Comparison of ENCODE assay signal across 21 cellular contexts in genomic region chr22:31572939-31573338, GRCh38.
"Had no signal": no experiment of that assay in that cellular context is flagged by ENCODE, and none has a peak within 500 bp of the region (broad histone marks: within the 10 kb centered on the region; RNA-seq: fewer than 3 reads in every experiment).

No MANE protein-coding gene starts in this region.

- H3K27ac ChIP-seq: body of pancreas, foreskin keratinocyte, left lung, prostate gland, tibial artery had no signal

- H3K4me3 Mint-ChIP-seq: activated naive CD8-positive, alpha-beta T cell treated with anti-CD3 and anti-CD28 coated beads, Interleukin-2, amount 50 U/mL, for 24 hours; activated T-cell treated with anti-CD3 and anti-CD28 coated beads, Interleukin-2, amount 50 U/mL, for 72 hours; naive B cell had no signal

- H3K4me3 ChIP-seq: body of pancreas, left lung, lung, prostate gland, tibial artery had no signal

- DNase-seq: activated CD4-positive, alpha-beta T cell treated with anti-CD3 and anti-CD28 coated beads, Interleukin-2, amount 50 U/mL, for 1 hour; activated CD8-positive, alpha-beta memory T cell treated with anti-CD3 and anti-CD28 coated beads for 24 hours; activated CD8-positive, alpha-beta memory T cell treated with anti-CD3 and anti-CD28 coated beads, Interleukin-2, amount 50 U/mL, for 4 hours; activated gamma-delta T cell treated with Interleukin-2 at 50 U/mL for 16 hours; activated naive CD8-positive, alpha-beta T cell treated with anti-CD3 and anti-CD28 coated beads, Interleukin-2, amount 50 U/mL, for 24 hours; activated T-cell treated with anti-CD3 and anti-CD28 coated beads, Interleukin-2, amount 50 U/mL, for 72 hours; body of pancreas; effector memory CD4-positive, alpha-beta T cell; foreskin keratinocyte; kidney glomerular epithelial cell; left lung; naive B cell; stimulated activated CD4-positive, alpha-beta T cell treated with anti-CD3 and anti-CD28 coated beads, Interleukin-2, amount 100 ng/mL, for 48 hours; stimulated activated CD8-positive, alpha-beta memory T cell treated with anti-CD3 and anti-CD28 coated beads, Interleukin-4, amount 100 ng/mL, for 48 hours; stimulated activated naive CD4-positive, alpha-beta T cell treated with Interleukin-2 at 50 U/mL for 16 hours; substantia nigra; SW 1271; tibial artery had no signal

- H3K27me3 ChIP-seq: body of pancreas, foreskin keratinocyte, left lung, tibial artery had no signal

- H3K27me3 Mint-ChIP-seq: activated naive CD8-positive, alpha-beta T cell treated with anti-CD3 and anti-CD28 coated beads, Interleukin-2, amount 50 U/mL, for 24 hours; naive B cell had no signal

- H3K27ac Mint-ChIP-seq: activated naive CD8-positive, alpha-beta T cell treated with anti-CD3 and anti-CD28 coated beads, Interleukin-2, amount 50 U/mL, for 24 hours had no signal

- H3K4me1 ChIP-seq: body of pancreas, foreskin keratinocyte, left lung, prostate gland had no signal

- H3K9me3 Mint-ChIP-seq: activated naive CD8-positive, alpha-beta T cell treated with anti-CD3 and anti-CD28 coated beads, Interleukin-2, amount 50 U/mL, for 24 hours; activated T-cell treated with anti-CD3 and anti-CD28 coated beads, Interleukin-2, amount 50 U/mL, for 72 hours; naive B cell had no signal

- H3K36me3 ChIP-seq: prostate gland had no signal

- ATAC-seq: activated CD4-positive, CD25-positive, alpha-beta regulatory T cell treated with anti-CD3 and anti-CD28 coated beads, Interleukin-2, amount 50 U/mL, for 24 hours; activated naive CD8-positive, alpha-beta T cell treated with anti-CD3 and anti-CD28 coated beads, Interleukin-2, amount 50 U/mL, for 24 hours; activated T-cell treated with anti-CD3 and anti-CD28 coated beads, Interleukin-2, amount 50 U/mL, for 72 hours; body of pancreas; foreskin keratinocyte; left lung had no signal
